ENCODE assay signal across 8 cellular contexts in the genomic region with DNA sequence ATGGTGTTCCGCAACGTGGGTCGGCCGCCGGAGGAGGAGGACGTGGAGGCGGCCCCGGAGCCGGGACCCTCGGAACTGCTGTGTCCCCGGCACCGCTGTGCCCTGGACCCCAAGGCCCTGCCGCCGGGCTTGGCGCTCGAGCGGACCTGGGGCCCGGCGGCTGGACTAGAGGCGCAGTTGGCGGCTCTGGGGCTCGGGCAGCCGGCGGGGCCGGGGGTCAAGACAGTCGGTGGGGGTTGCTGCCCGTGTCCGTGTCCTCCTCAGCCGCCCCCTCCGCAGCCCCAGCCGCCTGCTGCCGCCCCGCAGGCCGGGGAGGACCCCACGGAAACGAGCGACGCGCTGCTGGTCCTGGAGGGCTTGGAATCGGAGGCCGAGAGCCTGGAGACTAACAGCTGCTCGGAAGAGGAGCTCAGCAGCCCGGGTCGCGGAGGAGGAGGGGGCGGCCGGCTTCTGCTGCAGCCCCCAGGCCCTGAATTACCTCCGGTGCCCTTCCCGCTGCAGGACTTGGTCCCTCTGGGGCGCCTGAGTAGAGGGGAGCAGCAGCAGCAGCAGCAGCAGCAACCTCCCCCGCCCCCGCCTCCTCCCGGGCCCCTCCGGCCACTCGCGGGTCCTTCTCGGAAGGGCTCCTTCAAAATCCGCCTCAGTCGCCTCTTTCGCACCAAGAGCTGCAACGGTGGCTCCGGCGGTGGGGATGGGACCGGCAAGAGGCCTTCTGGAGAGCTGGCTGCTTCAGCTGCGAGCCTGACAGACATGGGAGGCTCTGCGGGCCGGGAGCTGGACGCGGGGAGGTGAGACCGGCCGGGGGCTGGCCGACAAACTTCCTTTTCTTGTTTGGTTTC. TPM values are rescaled to one million over a fixed set of nuclear protein-coding genes. Genes with fewer than 3 reads are reported as not detected.
DNase-seq lines count a peak whose midpoint lies in the region; ATAC-seq and TF ChIP-seq lines count a peak whose summit lies in the region.

No MANE protein-coding gene starts in this region.

- H3K36me3 ChIP-seq in SU-DHL-6 (ENCODE audit: low read length), result no peaks in the 10 kb centered on the region
- no peaks in the 10 kb centered on the region for H3K36me3 ChIP-seq in left lung

- H2AFZ ChIP-seq in SU-DHL-6 (ENCODE audit: low read depth, low read length, severe bottlenecking), result peak overlapping the region; percentile 37

- H3K9me2 ChIP-seq in SU-DHL-6 (replicated peaks; ENCODE audit: insufficient read depth, low read length), result no peaks in the 10 kb centered on the region

- DNase-seq in choroid plexus epithelial cell (ENCODE audit: low read depth), result peak; percentile 41
- peak; percentile 44 to 87 for DNase-seq in left lung
- peak; percentile 13 for DNase-seq in stimulated activated CD4-positive, alpha-beta T cell treated with anti-CD3 and anti-CD28 coated beads, Interleukin-4, amount 100 ng/mL, for 24 hours
- no peak for DNase-seq in cerebellum (ENCODE audit: low spot score)

- H3K9me3 ChIP-seq in SU-DHL-6 (ENCODE audit: insufficient read depth, low read length) (no peaks in the 10 kb centered on the region), left lung (no peaks in the 10 kb centered on the region)

- peaks cover 8 to 42% of the 10 kb centered on the region in 2 donors for H3K4me1 ChIP-seq in left lung

- H3F3A ChIP-seq in SU-DHL-6 (ENCODE audit: insufficient read depth), result peaks cover 7% of the 10 kb centered on the region; the same call in 1 of the 2 replicates

- H3K9ac ChIP-seq in SU-DHL-6 (ENCODE audit: low read length), result peak overlapping the region; percentile 64

- no peaks in the 10 kb centered on the region for H3K79me2 ChIP-seq in SU-DHL-6 (ENCODE audit: insufficient read depth, low read length)

- no peaks in the 10 kb centered on the region; the same call in 1 of the 2 replicates for H4K20me1 ChIP-seq in SU-DHL-6 (ENCODE audit: low read depth, low read length)

- H3K4me3 ChIP-seq in GM08714 (ENCODE audit: low read length) (peak overlapping the region; percentile 85), SU-DHL-6 (ENCODE audit: insufficient read depth, low read length, poor library complexity, severe bottlenecking) (peak overlapping the region; percentile 59), choroid plexus epithelial cell (ENCODE audit: low read depth, low read length) (peak overlapping the region; percentile 74), left lung (peak overlapping the region; percentile 82 to 84)

- peak overlapping the region; percentile 78 for H3K4me2 ChIP-seq in SU-DHL-6 (ENCODE audit: low read depth, low read length, poor library complexity, severe bottlenecking)

- ATAC-seq in HG02571 (IDR thresholded peaks at IDR 0.05; ENCODE audit: unreplicated experiment), result peak; percentile 12
- ATAC-seq in left lung, result peak; percentile 16
- no peak for ATAC-seq in GM19467 (IDR thresholded peaks at IDR 0.05; ENCODE audit: unreplicated experiment)

- intact Hi-C loops in left lung (cut with DNase I), result loop anchor here in 1 of 2 donors (10.0 kb wide), 1 partner anchor 62 kb away; no protein-coding TSS in a partner anchor

- TF ChIP-seq CTCF in SU-DHL-6 (IDR thresholded peaks at IDR 0.05; ENCODE audit: insufficient read depth, low read length, poor library complexity, severe bottlenecking) (no peak), choroid plexus epithelial cell (conservative IDR thresholded peaks at IDR 0.05; ENCODE audit: low read depth, low read length) (no peak), left lung (IDR thresholded peaks at IDR 0.05) (no peak)

- H3K27me3 ChIP-seq in SU-DHL-6 (ENCODE audit: low read length), result no peaks in the 10 kb centered on the region
- no peaks in the 10 kb centered on the region for H3K27me3 ChIP-seq in left lung

- H3K27ac ChIP-seq in SU-DHL-6 (ENCODE audit: low read depth, low read length) (no peak overlapping the region), left lung (peak overlapping the region; percentile 58 to 71)

RNA-seq across cellular contexts. Expression of gene SOCS7, which starts 0.8 kb away (rescaled TPM):
- total RNA-seq in left lung, result 10 to 100 TPM; 19.4 to 22.4 TPM
- total RNA-seq in cerebellum, result 41.6 TPM

RNA-seq across cellular contexts. Expression of gene GPR179, which starts 8.7 kb away (rescaled TPM):
- total RNA-seq in left lung (under 1 TPM in 1 of 2 donors, not detected in 1; 0.50 TPM), cerebellum (0.45 TPM)

RNA-seq across cellular contexts. Expression of gene MRPL45, which starts 55.5 kb away (rescaled TPM):
- total RNA-seq in left lung, result 10 to 100 TPM; 24.4 to 28.4 TPM
- 16.2 TPM for total RNA-seq in cerebellum
